Comparison of ENCODE assay signal across 1 cellular context in genomic region chr2:63796376-63796775, GRCh38.
TF ChIP-seq lines count a peak whose summit lies in the region.

No MANE protein-coding gene starts in this region.

TF ChIP-seq in IMR-90, 13 proteins besides CTCF, POLR2A, EP300 and RAD21 (continued from another document):
- TF ChIP-seq MAFK (IDR thresholded peaks at IDR 0.05; ENCODE audit: low read depth, low read length) = no peak
- TF ChIP-seq RFX5 (IDR thresholded peaks at IDR 0.05; ENCODE audit: low read depth, low read length) = no peak
- no peak for TF ChIP-seq BHLHE40 (IDR thresholded peaks at IDR 0.05; ENCODE audit: low read depth, low read length)
- TF ChIP-seq RCOR1 (IDR thresholded peaks at IDR 0.05; ENCODE audit: insufficient replicate concordance, low read length) = no peak
